Comparison of ENCODE assay signal across 12 cellular contexts in the genomic region with DNA sequence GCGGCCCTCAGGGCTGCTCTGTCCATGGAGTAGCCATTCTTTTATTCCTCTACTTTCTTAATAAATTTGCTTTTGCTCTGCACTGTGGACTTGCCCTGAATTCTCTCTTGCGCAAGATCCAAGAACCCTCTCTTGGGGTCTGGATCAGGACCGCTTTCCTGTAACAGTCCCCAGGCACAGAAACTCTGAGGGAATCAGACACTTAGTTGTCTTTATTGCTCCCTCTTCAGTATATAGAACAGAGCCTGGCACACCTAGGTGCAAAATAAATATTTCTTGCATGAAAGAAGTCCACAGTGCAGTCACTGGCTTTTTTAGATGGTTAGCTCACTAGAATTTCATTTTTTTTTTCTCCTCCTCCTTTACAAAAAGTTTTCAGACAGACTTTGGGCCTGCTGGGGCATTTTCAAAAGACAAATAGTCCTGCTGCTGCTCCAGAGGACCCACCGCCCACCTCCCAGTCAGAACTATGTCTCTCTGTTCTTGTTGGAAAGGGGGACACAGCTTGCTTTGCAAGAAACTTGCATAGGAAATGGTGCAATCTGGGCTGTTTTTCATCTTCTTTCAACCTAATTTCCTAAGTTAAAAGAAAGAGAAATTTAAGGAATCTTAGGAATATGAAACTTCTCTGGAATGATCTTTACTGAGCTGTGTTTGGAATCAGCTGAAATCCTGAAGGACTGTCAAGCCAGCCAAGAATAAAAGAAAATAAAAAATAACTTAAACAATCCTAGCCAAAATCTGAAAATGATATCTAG. TPM values are rescaled to one million over a fixed set of nuclear protein-coding genes. Genes with fewer than 3 reads are reported as not detected.
DNase-seq lines count a peak whose midpoint lies in the region; ATAC-seq and TF ChIP-seq lines count a peak whose summit lies in the region.
"Had no signal": no experiment of that assay in that cellular context is flagged by ENCODE, and none has a peak within 500 bp of the region (broad histone marks: within the 10 kb centered on the region; RNA-seq: fewer than 3 reads in every experiment).

No MANE protein-coding gene starts in this region.

- H3K9ac ChIP-seq in MM.1S (ENCODE audit: low read length) (peak overlapping the region; percentile 69; the same call in 1 of the 2 replicates), duodenal mucosa (ENCODE audit: low read depth in 1 of 2, low read length in 2 of 2) (no peak overlapping the region)

- intact Hi-C loops in lower lobe of right lung (cut with DNase I) = no loop called here

- peak overlapping the region; percentile 81 for H3K4me2 ChIP-seq in MM.1S (ENCODE audit: low read depth, low read length)

- H3K36me3 ChIP-seq in MM.1S (replicated peaks; ENCODE audit: insufficient read depth, low read length) (no peaks in the 10 kb centered on the region), duodenal mucosa (ENCODE audit: control insufficient read depth in 1 of 2, insufficient read depth in 2 of 2, low read length in 2 of 2) (no peaks in the 10 kb centered on the region), lower lobe of right lung (no peaks in the 10 kb centered on the region), tibial nerve (no peaks in the 10 kb centered on the region)
- H3K36me3 ChIP-seq: left lung had no signal

- TF ChIP-seq POLR2A in tibial nerve (IDR thresholded peaks at IDR 0.05) = no peak

- no peak for ATAC-seq in lower lobe of right lung
- ATAC-seq in stimulated activated effector memory CD8-positive, alpha-beta T cell treated with anti-CD3 and anti-CD28 coated beads, Interleukin-12 subunit alpha, Interleukin-12 subunit beta, amount 100 ng/mL, for 72 hours = no peak

- H3K9me2 ChIP-seq in MM.1S (replicated peaks; ENCODE audit: insufficient read depth, low read length) = no peaks in the 10 kb centered on the region

- 53 to 62% methylated on average over 4 of the region's 4 CpGs for WGBS in tibial nerve, 2 donors

- H3K4me3 ChIP-seq in MM.1S (ENCODE audit: low read length) (no peak overlapping the region), duodenal mucosa (ENCODE audit: low read depth in 1 of 2, low read length in 2 of 2) (no peak overlapping the region), lower lobe of right lung (no peak overlapping the region), tibial nerve (no peak overlapping the region)
- H3K4me3 ChIP-seq: left lung had no signal

- no peaks in the 10 kb centered on the region for H4K20me1 ChIP-seq in MM.1S (ENCODE audit: insufficient read depth, low read length)

- no peak for TF ChIP-seq EP300 in tibial nerve (IDR thresholded peaks at IDR 0.05)

- peaks cover 45% of the 10 kb centered on the region for H3F3A ChIP-seq in MM.1S (ENCODE audit: insufficient read depth, low read length)

- no peaks in the 10 kb centered on the region for H3K9me3 Mint-ChIP-seq in stimulated activated effector memory CD8-positive, alpha-beta T cell treated with anti-CD3 and anti-CD28 coated beads, Interleukin-12 subunit alpha, Interleukin-12 subunit beta, amount 100 ng/mL, for 72 hours

- no peak overlapping the region for H3K4me3 Mint-ChIP-seq in stimulated activated effector memory CD8-positive, alpha-beta T cell treated with anti-CD3 and anti-CD28 coated beads, Interleukin-12 subunit alpha, Interleukin-12 subunit beta, amount 100 ng/mL, for 72 hours

- peaks cover 48% of the 10 kb centered on the region for H3K4me1 ChIP-seq in MM.1S (ENCODE audit: low read length)
- H3K4me1 ChIP-seq in duodenal mucosa (ENCODE audit: control insufficient read depth in 1 of 2, insufficient read depth in 2 of 2, low read length in 2 of 2) = peaks cover 15 to 21% of the 10 kb centered on the region in 2 donors
- peaks cover 30% of the 10 kb centered on the region for H3K4me1 ChIP-seq in lower lobe of right lung
- peaks cover 0 to 36% (median 23%) of the 10 kb centered on the region in 4 donors for H3K4me1 ChIP-seq in tibial nerve

- no peaks in the 10 kb centered on the region for H3K36me3 Mint-ChIP-seq in stimulated activated effector memory CD8-positive, alpha-beta T cell treated with anti-CD3 and anti-CD28 coated beads, Interleukin-12 subunit alpha, Interleukin-12 subunit beta, amount 100 ng/mL, for 72 hours

- H3K4me1 Mint-ChIP-seq in stimulated activated effector memory CD8-positive, alpha-beta T cell treated with anti-CD3 and anti-CD28 coated beads, Interleukin-12 subunit alpha, Interleukin-12 subunit beta, amount 100 ng/mL, for 72 hours = peaks cover 13% of the 10 kb centered on the region

- DNase-seq in MM.1S (no peak), lower lobe of right lung (no peak), tibial nerve (ENCODE audit: low spot score in 2 of 2) (no peak), activated gamma-delta T cell treated with Interleukin-2 at 50 U/mL for 16 hours (no peak), iPS-NIHi11 (ENCODE audit: low spot score) (no peak)
- DNase-seq in stimulated activated effector memory CD8-positive, alpha-beta T cell treated with anti-CD3 and anti-CD28 coated beads, Interleukin-12 subunit alpha, Interleukin-12 subunit beta, amount 100 ng/mL, for 72 hours (ENCODE audit: low spot score in 2 of 2) = no peak
- DNase-seq in activated naive CD4-positive, alpha-beta T cell treated with anti-CD3 and anti-CD28 coated beads, Interleukin-2, amount 50 U/mL, for 16 hours = no peak
- DNase-seq: activated T-cell treated with anti-CD3 and anti-CD28 coated beads, Interleukin-2, amount 50 U/mL, for 1 hour; left lung; NK-92 treated with Interleukin-12 subunit alpha and Interleukin-12 subunit beta, amount 100 ng/mL, for 24 hours; stimulated activated CD4-positive, alpha-beta T cell treated with anti-CD3 and anti-CD28 coated beads, Interleukin-15, amount 100 ng/mL, for 24 hours had no signal

- H3K27ac Mint-ChIP-seq in stimulated activated effector memory CD8-positive, alpha-beta T cell treated with anti-CD3 and anti-CD28 coated beads, Interleukin-12 subunit alpha, Interleukin-12 subunit beta, amount 100 ng/mL, for 72 hours = no peak overlapping the region

- H3K27me3 ChIP-seq in MM.1S (replicated peaks; ENCODE audit: insufficient read depth, low read length) (no peaks in the 10 kb centered on the region), duodenal mucosa (ENCODE audit: control insufficient read depth in 1 of 2, insufficient read depth in 2 of 2, low read length in 2 of 2) (no peaks in the 10 kb centered on the region), lower lobe of right lung (ENCODE audit: low read depth) (no peaks in the 10 kb centered on the region), tibial nerve (no peaks in the 10 kb centered on the region)
- H3K27me3 ChIP-seq: left lung had no signal

- H2AFZ ChIP-seq in MM.1S (ENCODE audit: low read length) = no peak overlapping the region

- TF ChIP-seq CTCF in MM.1S (IDR thresholded peaks at IDR 0.05; ENCODE audit: low read length) (no peak), lower lobe of right lung (IDR thresholded peaks at IDR 0.05) (no peak), tibial nerve (IDR thresholded peaks at IDR 0.05) (no peak)

- no peaks in the 10 kb centered on the region for H3K79me2 ChIP-seq in MM.1S (ENCODE audit: low read length)

- H3K27ac ChIP-seq in MM.1S (ENCODE audit: low read length) (peak overlapping the region; percentile 94; the same call in 1 of the 2 replicates), duodenal mucosa (ENCODE audit: low read depth, low read length) (peak overlapping the region; percentile 21), lower lobe of right lung (peak overlapping the region; percentile 19), tibial nerve (peak overlapping the region in 3 of 4 donors; percentile 5 to 85 (median 64))

- H3K9me3 ChIP-seq in MM.1S (replicated peaks; ENCODE audit: insufficient read depth, low read length) (no peaks in the 10 kb centered on the region), duodenal mucosa (ENCODE audit: control insufficient read depth in 1 of 2, low read length in 2 of 2) (no peaks in the 10 kb centered on the region), lower lobe of right lung (no peaks in the 10 kb centered on the region), tibial nerve (no peaks in the 10 kb centered on the region)
- H3K9me3 ChIP-seq: left lung had no signal

RNA-seq across cellular contexts. Expression of a gene that starts 31.7 kb away (rescaled TPM):
- total RNA-seq in lower lobe of right lung (42.9 TPM), tibial nerve (100 to 1,000 TPM in 1 of 4 donors, 10 to 100 TPM in 3; 54.4 to 102 (median 60.2) TPM)

Comparison
In these comparisons a context has a peak if more than half of its experiments do, and no peak if none do; other contexts are left out.
1. H3K27ac ChIP-seq: peak in every context shown above with its lines; median percentile 94 in MM.1S; 64 in tibial nerve; 21 in duodenal mucosa; 19 in lower lobe of right lung.